6 cellular contexts compared by ENCODE assay signal in genomic region chr12:6494351-6494743, GRCh38.
DNase-seq lines count a peak whose midpoint lies in the region; ATAC-seq, FAIRE-seq and TF ChIP-seq lines count a peak whose summit lies in the region.

No MANE protein-coding gene starts in this region.

- peak overlapping the region; percentile 98 for H3K4me3 ChIP-seq in WI38 (ENCODE audit: low read depth, low read length)

- no peaks in the 10 kb centered on the region for H3K27me3 Mint-ChIP-seq in memory B cell

- DNase-seq in HEK293T (ENCODE audit: extremely low spot score): peak; percentile 12
- DNase-seq in memory B cell (ENCODE audit: low spot score in 2 of 2): no peak
- DNase-seq in urothelium cell line (ENCODE audit: low spot score): no peak

- TF ChIP-seq CTCF in WI38 (IDR thresholded peaks at IDR 0.05; ENCODE audit: low read depth, low read length): no peak

- FAIRE-seq in urothelium cell line (lab: Jason Lieb, UNC): no peak

- CTCF ChIA-PET in HEK293T (lab: Yijun Ruan, JAX): no interaction called here

- POLR2A ChIA-PET in HEK293T (lab: Yijun Ruan, JAX): interaction anchor here (1.1 to 5.9 kb wide), 6 partner anchors 24 to 114 kb away, joined by 3 to 52 read pairs (median 6); partner anchors contain the start of genes GAPDH and VAMP1

- H3K4me1 Mint-ChIP-seq in memory B cell: peaks cover 14% of the 10 kb centered on the region

- peak overlapping the region; percentile 98 for H3K27ac Mint-ChIP-seq in memory B cell

- ATAC-seq in memory B cell (ENCODE audit: low read depth): no peak
- ATAC-seq in HG02981 (IDR thresholded peaks at IDR 0.05; ENCODE audit: unreplicated experiment): no peak
- ATAC-seq in HG03571 (IDR thresholded peaks at IDR 0.05; ENCODE audit: unreplicated experiment): no peak

- peak overlapping the region; percentile 97 for H3K4me3 Mint-ChIP-seq in memory B cell

- peaks cover 13% of the 10 kb centered on the region for H3K36me3 Mint-ChIP-seq in memory B cell

- no peaks in the 10 kb centered on the region for H3K9me3 Mint-ChIP-seq in memory B cell

TF ChIP-seq in HEK293T, 16 proteins besides CTCF, POLR2A, EP300 and RAD21:
- TF ChIP-seq SP1 (IDR thresholded peaks at IDR 0.05) (no peak), TARDBP (IDR thresholded peaks at IDR 0.05) (no peak), BHLHE40 (IDR thresholded peaks at IDR 0.05; ENCODE audit: borderline replicate concordance) (no peak), ARNT (IDR thresholded peaks at IDR 0.05) (no peak)
